In genomic region chr15:62392411-62392810, GRCh38 we compare ENCODE assay signal across 1 cellular context.
TF ChIP-seq lines count a peak whose summit lies in the region.

No MANE protein-coding gene starts in this region.

TF ChIP-seq in GM23338, 12 proteins besides CTCF, POLR2A, EP300 and RAD21 (continued from another document):
- TF ChIP-seq REST (IDR thresholded peaks at IDR 0.05; ENCODE audit: unreplicated experiment) (no peak), CREB1 (CRISPR knock-in tag; IDR thresholded peaks at IDR 0.05; ENCODE audit: low read depth) (no peak), JUNB (IDR thresholded peaks at IDR 0.05; ENCODE audit: unreplicated experiment) (no peak), ZNF114 (CRISPR knock-in tag; IDR thresholded peaks at IDR 0.05) (no peak), ZNF331 (CRISPR knock-in tag; IDR thresholded peaks at IDR 0.05; ENCODE audit: low read depth) (no peak), EZH2phosphoT487 (IDR thresholded peaks at IDR 0.05; ENCODE audit: unreplicated experiment) (no peak)
